ENCODE assay signal across 1 cellular context in the genomic region with DNA sequence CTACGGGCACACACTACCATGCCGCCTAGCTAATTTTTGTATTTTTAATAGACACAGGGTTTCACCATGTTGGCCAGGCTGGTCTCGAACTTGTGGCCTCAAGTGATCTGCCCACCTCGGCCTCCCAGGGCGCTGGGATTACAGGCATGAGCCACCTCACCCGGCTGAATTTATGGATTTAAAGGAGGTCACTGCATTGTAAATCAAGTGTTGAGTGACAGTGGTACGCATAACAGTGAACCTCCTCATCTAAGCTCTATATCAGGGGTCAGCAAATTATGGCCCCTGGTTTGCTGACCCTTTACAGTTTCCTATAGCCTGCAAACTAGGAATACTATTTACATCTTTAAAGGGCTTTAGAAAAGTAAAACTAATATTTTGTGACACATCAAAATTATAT.
TF ChIP-seq lines count a peak whose summit lies in the region.

No MANE protein-coding gene starts in this region.

TF ChIP-seq in GM23338, 12 proteins besides CTCF, POLR2A, EP300 and RAD21 (continued from another document):
- TF ChIP-seq, protein P1, sequence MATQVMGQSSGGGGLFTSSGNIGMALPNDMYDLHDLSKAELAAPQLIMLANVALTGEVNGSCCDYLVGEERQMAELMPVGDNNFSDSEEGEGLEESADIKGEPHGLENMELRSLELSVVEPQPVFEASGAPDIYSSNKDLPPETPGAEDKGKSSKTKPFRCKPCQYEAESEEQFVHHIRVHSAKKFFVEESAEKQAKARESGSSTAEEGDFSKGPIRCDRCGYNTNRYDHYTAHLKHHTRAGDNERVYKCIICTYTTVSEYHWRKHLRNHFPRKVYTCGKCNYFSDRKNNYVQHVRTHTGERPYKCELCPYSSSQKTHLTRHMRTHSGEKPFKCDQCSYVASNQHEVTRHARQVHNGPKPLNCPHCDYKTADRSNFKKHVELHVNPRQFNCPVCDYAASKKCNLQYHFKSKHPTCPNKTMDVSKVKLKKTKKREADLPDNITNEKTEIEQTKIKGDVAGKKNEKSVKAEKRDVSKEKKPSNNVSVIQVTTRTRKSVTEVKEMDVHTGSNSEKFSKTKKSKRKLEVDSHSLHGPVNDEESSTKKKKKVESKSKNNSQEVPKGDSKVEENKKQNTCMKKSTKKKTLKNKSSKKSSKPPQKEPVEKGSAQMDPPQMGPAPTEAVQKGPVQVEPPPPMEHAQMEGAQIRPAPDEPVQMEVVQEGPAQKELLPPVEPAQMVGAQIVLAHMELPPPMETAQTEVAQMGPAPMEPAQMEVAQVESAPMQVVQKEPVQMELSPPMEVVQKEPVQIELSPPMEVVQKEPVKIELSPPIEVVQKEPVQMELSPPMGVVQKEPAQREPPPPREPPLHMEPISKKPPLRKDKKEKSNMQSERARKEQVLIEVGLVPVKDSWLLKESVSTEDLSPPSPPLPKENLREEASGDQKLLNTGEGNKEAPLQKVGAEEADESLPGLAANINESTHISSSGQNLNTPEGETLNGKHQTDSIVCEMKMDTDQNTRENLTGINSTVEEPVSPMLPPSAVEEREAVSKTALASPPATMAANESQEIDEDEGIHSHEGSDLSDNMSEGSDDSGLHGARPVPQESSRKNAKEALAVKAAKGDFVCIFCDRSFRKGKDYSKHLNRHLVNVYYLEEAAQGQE (IDR thresholded peaks at IDR 0.05; ENCODE audit: unreplicated experiment), result no peak
- no peak for TF ChIP-seq EZH2phosphoT487 (IDR thresholded peaks at IDR 0.05; ENCODE audit: unreplicated experiment)
- no peak for TF ChIP-seq ZNF462 (CRISPR knock-in tag; IDR thresholded peaks at IDR 0.05)
- no peak for TF ChIP-seq STAT1 (IDR thresholded peaks at IDR 0.05; ENCODE audit: unreplicated experiment)
- no peak for TF ChIP-seq ZNF114 (CRISPR knock-in tag; IDR thresholded peaks at IDR 0.05)
- no peak for TF ChIP-seq NANOG (IDR thresholded peaks at IDR 0.05; ENCODE audit: borderline replicate concordance)
- no peak for TF ChIP-seq JUNB (IDR thresholded peaks at IDR 0.05; ENCODE audit: unreplicated experiment)
- TF ChIP-seq ETS1 (IDR thresholded peaks at IDR 0.05), result no peak
TF ChIP-seq in GM23338: peak in this region for 0.
